Comparison of ENCODE assay signal across 8 cellular contexts in genomic region chr1:37692078-37692833, GRCh38. TPM values are rescaled to one million over a fixed set of nuclear protein-coding genes. Genes with fewer than 3 reads are reported as not detected.
A peak's percentile ranks its signal among the peaks of the same experiment; 100 is the strongest.
DNase-seq lines count a peak whose midpoint lies in the region; ATAC-seq and TF ChIP-seq lines count a peak whose summit lies in the region.

Gene CDCA8, plus strand, starts transcription at chr1:37692516. Its CDS starts 175 bp downstream, at chr1:37692691.

- H3K4me1 ChIP-seq in urinary bladder (ENCODE audit: insufficient read depth), result peaks cover 8% of the 10 kb centered on the region

- ATAC-seq in HG02885 (IDR thresholded peaks at IDR 0.05; ENCODE audit: poor library complexity, unreplicated experiment), result peak; percentile 82
- ATAC-seq in left cardiac atrium, result peak; percentile 95 to 96

- H3K36me3 Mint-ChIP-seq in T-helper 1 cell treated with Interleukin-12 subunit alpha and Interleukin-12 subunit beta and Interleukin-4 antibody, amounts not matched to agents 30 μg/mL and 1 μg/mL, for 36 hours (ENCODE audit: low read depth), result peaks cover 22% of the 10 kb centered on the region
- H3K36me3 Mint-ChIP-seq in progenitor cell of endocrine pancreas (ENCODE audit: insufficient read depth), result peaks cover 4% of the 10 kb centered on the region

- peak; percentile 63 for TF ChIP-seq POLR2A in GM15510 (IDR thresholded peaks at IDR 0.05; ENCODE audit: borderline replicate concordance, extremely low read depth, insufficient read length)

- H3K27me3 Mint-ChIP-seq in T-helper 1 cell treated with Interleukin-12 subunit alpha and Interleukin-12 subunit beta and Interleukin-4 antibody, amounts not matched to agents 30 μg/mL and 1 μg/mL, for 36 hours (ENCODE audit: low read depth), result no peaks in the 10 kb centered on the region
- no peaks in the 10 kb centered on the region for H3K27me3 Mint-ChIP-seq in progenitor cell of endocrine pancreas

- peak within 1 kb of the TSS; percentile 95 for H3K4me3 Mint-ChIP-seq in T-helper 1 cell treated with Interleukin-12 subunit alpha and Interleukin-12 subunit beta and Interleukin-4 antibody, amounts not matched to agents 30 μg/mL and 1 μg/mL, for 36 hours
- peak within 1 kb of the TSS; percentile 98 for H3K4me3 Mint-ChIP-seq in progenitor cell of endocrine pancreas (ENCODE audit: low read depth)

- DNase-seq in NCI-H1694 (lab: John Stamatoyannopoulos, UW) (peak; percentile 86), amniotic stem cell (lab: John Stamatoyannopoulos, UW) (peak; percentile 93), left cardiac atrium (peak; percentile 98), progenitor cell of endocrine pancreas (ENCODE audit: low spot score, unreplicated experiment) (peak; percentile 98)

- H3K27ac ChIP-seq in urinary bladder (ENCODE audit: low read depth), result no peak within 1 kb of the TSS

- WGBS in urinary bladder, result under 1% methylated on average over 54 of the region's 54 CpGs

- H3K27ac Mint-ChIP-seq in T-helper 1 cell treated with Interleukin-12 subunit alpha and Interleukin-12 subunit beta and Interleukin-4 antibody, amounts not matched to agents 30 μg/mL and 1 μg/mL, for 36 hours, result peak within 1 kb of the TSS; percentile 94
- H3K27ac Mint-ChIP-seq in progenitor cell of endocrine pancreas, result peak within 1 kb of the TSS; percentile 93

- intact Hi-C loops in left cardiac atrium (cut with DNase I), result loop anchor here in 1 of 2 donors (5.0 kb wide), 1 partner anchor 115 kb away; the partner anchor contains the start of genes C1orf122 and YRDC

- TF ChIP-seq CTCF in progenitor cell of endocrine pancreas (IDR thresholded peaks at IDR 0.05; ENCODE audit: unreplicated experiment), result peak; percentile 80

- no peaks in the 10 kb centered on the region for H3K36me3 ChIP-seq in urinary bladder (ENCODE audit: insufficient read depth)

- peaks cover 34% of the 10 kb centered on the region for H3K4me1 Mint-ChIP-seq in T-helper 1 cell treated with Interleukin-12 subunit alpha and Interleukin-12 subunit beta and Interleukin-4 antibody, amounts not matched to agents 30 μg/mL and 1 μg/mL, for 36 hours (ENCODE audit: low read depth)
- peaks cover 24% of the 10 kb centered on the region for H3K4me1 Mint-ChIP-seq in progenitor cell of endocrine pancreas (ENCODE audit: low read depth)

- H3K4me3 ChIP-seq in urinary bladder (ENCODE audit: low read depth, low read length), result peak within 1 kb of the TSS; percentile 67

- H3K9me3 Mint-ChIP-seq in T-helper 1 cell treated with Interleukin-12 subunit alpha and Interleukin-12 subunit beta and Interleukin-4 antibody, amounts not matched to agents 30 μg/mL and 1 μg/mL, for 36 hours, result no peaks in the 10 kb centered on the region
- H3K9me3 Mint-ChIP-seq in progenitor cell of endocrine pancreas (ENCODE audit: low read depth), result no peaks in the 10 kb centered on the region

RNA-seq across cellular contexts. Expression of gene CDCA8, which starts in this region (rescaled TPM):
- total RNA-seq in left cardiac atrium, result under 1 TPM; 0.24 to 0.88 TPM
- 19.3 and 20.6 TPM in 2 replicates for total RNA-seq in progenitor cell of endocrine pancreas
- total RNA-seq in urinary bladder, result 3.1 TPM
- 1.3 TPM for polyA plus RNA-seq in urinary bladder

Comparison
In these comparisons a context has a peak if more than half of its experiments do, and no peak if none do; other contexts are left out.
1. Peak in DNase-seq and ATAC-seq in left cardiac atrium; RNA of the gene not detected or under 1 TPM.